Comparison of ENCODE assay signal across 9 cellular contexts in genomic region chr3:49454457-49454856, GRCh38. TPM values are rescaled to one million over a fixed set of nuclear protein-coding genes. Genes with fewer than 3 reads are reported as not detected.
DNase-seq lines count a peak whose midpoint lies in the region; ATAC-seq and TF ChIP-seq lines count a peak whose summit lies in the region.
"Had no signal": no experiment of that assay in that cellular context is flagged by ENCODE, and none has a peak within 500 bp of the region (broad histone marks: within the 10 kb centered on the region; RNA-seq: fewer than 3 reads in every experiment).

No MANE protein-coding gene starts in this region.

- no peak overlapping the region for H3K4me3 Mint-ChIP-seq in activated naive CD4-positive, alpha-beta T cell treated with anti-CD3 and anti-CD28 coated beads for 36 hours

- H3K27me3 ChIP-seq in hepatocyte, result no peaks in the 10 kb centered on the region
- no peaks in the 10 kb centered on the region for H3K27me3 ChIP-seq in testis

- DNase-seq in activated naive CD4-positive, alpha-beta T cell treated with anti-CD3 and anti-CD28 coated beads for 36 hours, result peak; percentile 30
- no peak for DNase-seq in activated naive CD4-positive, alpha-beta T cell treated with Interleukin-2 at 50 U/mL for 16 hours
- DNase-seq in SK-N-DZ (ENCODE audit: low spot score) (peak; percentile 40), hepatocyte (ENCODE audit: low spot score) (peak; percentile 72), testis (peak; percentile 44), midbrain (lab: John Stamatoyannopoulos, UW) (no peak), NAMALWA (ENCODE audit: low spot score) (no peak)

- H3K4me3 ChIP-seq in hepatocyte, result no peak overlapping the region
- H3K4me3 ChIP-seq in testis, result no peak overlapping the region
- H3K4me3 ChIP-seq: HAP-1 had no signal

- H3K36me3 ChIP-seq in hepatocyte (replicated peaks; ENCODE audit: insufficient read depth, low read depth), result no peaks in the 10 kb centered on the region
- no peaks in the 10 kb centered on the region for H3K36me3 ChIP-seq in testis (ENCODE audit: low read depth, missing control alignments)
- H3K36me3 ChIP-seq: HAP-1 had no signal

- H3K9me3 ChIP-seq in hepatocyte (ENCODE audit: low read depth) (no peaks in the 10 kb centered on the region), testis (no peaks in the 10 kb centered on the region)
- H3K9me3 ChIP-seq: HAP-1 had no signal

- no peak for ATAC-seq in HG02610 (IDR thresholded peaks at IDR 0.05; ENCODE audit: unreplicated experiment)

- peaks cover 4% of the 10 kb centered on the region for H3K4me1 ChIP-seq in hepatocyte (ENCODE audit: insufficient read depth)
- H3K4me1 ChIP-seq in testis, result peaks cover 21% of the 10 kb centered on the region
- H3K4me1 ChIP-seq: HAP-1 had no signal

- no peaks in the 10 kb centered on the region for H3K36me3 Mint-ChIP-seq in activated naive CD4-positive, alpha-beta T cell treated with anti-CD3 and anti-CD28 coated beads for 36 hours (ENCODE audit: low read depth)

- H3K4me1 Mint-ChIP-seq in activated naive CD4-positive, alpha-beta T cell treated with anti-CD3 and anti-CD28 coated beads for 36 hours (ENCODE audit: low read depth), result no peaks in the 10 kb centered on the region

- no peaks in the 10 kb centered on the region for H3K79me2 ChIP-seq in hepatocyte

- H3K9me3 Mint-ChIP-seq in activated naive CD4-positive, alpha-beta T cell treated with anti-CD3 and anti-CD28 coated beads for 36 hours, result no peaks in the 10 kb centered on the region

- H3K27ac Mint-ChIP-seq in activated naive CD4-positive, alpha-beta T cell treated with anti-CD3 and anti-CD28 coated beads for 36 hours, result no peak overlapping the region

- H3K27me3 Mint-ChIP-seq in activated naive CD4-positive, alpha-beta T cell treated with anti-CD3 and anti-CD28 coated beads for 36 hours (ENCODE audit: low read depth), result no peaks in the 10 kb centered on the region

- no peak overlapping the region for H3K4me2 ChIP-seq in hepatocyte

- no peak for TF ChIP-seq POLR2A in testis (IDR thresholded peaks at IDR 0.05)

- intact Hi-C loops in activated naive CD4-positive, alpha-beta T cell treated with anti-CD3 and anti-CD28 coated beads for 36 hours (cut with micrococcal nuclease), result loop anchor here (5.0 kb wide), 1 partner anchor 218 kb away; the partner anchor contains the start of gene APEH
- intact Hi-C loops in testis (cut with DNase I; ENCODE audit: low total_unique reads), result loop anchor here (10.0 kb wide), 1 partner anchor 280 kb away; the partner anchor contains the start of gene KLHDC8B

- no peaks in the 10 kb centered on the region for H3K9me2 ChIP-seq in hepatocyte (replicated peaks; ENCODE audit: insufficient read depth)

- H2AFZ ChIP-seq in hepatocyte, result no peak overlapping the region

- CTCF ChIA-PET in activated naive CD4-positive, alpha-beta T cell treated with anti-CD3 and anti-CD28 coated beads for 36 hours (lab: Charles Lee), result interaction anchor here (0.5 to 1.2 kb wide), 6 partner anchors 10 to 452 kb away, joined by 3 to 10 read pairs (median 4); no protein-coding TSS in a partner anchor

- H4K20me1 ChIP-seq in hepatocyte (ENCODE audit: insufficient read depth, poor library complexity, severe bottlenecking), result no peaks in the 10 kb centered on the region

- WGBS in hepatocyte (ENCODE audit: low lambda C conversion rate, missing lambda C conversion rate), result 42% methylated on average over 2 of the region's 2 CpGs
- WGBS in testis, 2 donors, result 86 to 95% methylated on average over 2 of the region's 2 CpGs

- no peak overlapping the region for H3K27ac ChIP-seq in hepatocyte
- H3K27ac ChIP-seq in testis, result no peak overlapping the region

- TF ChIP-seq CTCF in hepatocyte (IDR thresholded peaks at IDR 0.05; ENCODE audit: poor library complexity) (peak; percentile 47), testis (IDR thresholded peaks at IDR 0.05) (peak in 1 of 3 experiments; percentile 9)

RNA-seq across cellular contexts. Expression of gene DAG1, which starts 15.6 kb away (rescaled TPM):
- total RNA-seq in activated naive CD4-positive, alpha-beta T cell treated with anti-CD3 and anti-CD28 coated beads for 36 hours, result 1 to 10 TPM; 6.9 to 8.2 TPM
- polyA plus RNA-seq in SK-N-DZ (2014; cell fraction: cytosol; rRNA removed), result 22.4 and 28.7 TPM in 2 replicates
- polyA plus RNA-seq in SK-N-DZ (2014; cell fraction: nucleus; rRNA removed), result 16.3 and 19.0 TPM in 2 replicates
- total RNA-seq in hepatocyte (59.9 and 63.7 TPM in 2 replicates), testis (100 to 1,000 TPM; 169 to 216 TPM)
- polyA plus RNA-seq in hepatocyte (44.6 and 50.3 TPM in 2 replicates), testis (ENCODE audit: insufficient read depth, low read depth, low replicate concordance) (85.8 TPM)

RNA-seq across cellular contexts. Expression of gene NICN1, which starts 25.3 kb away (rescaled TPM):
- 10 to 100 TPM in 1 of 2 experiments, 1 to 10 TPM in 1; 9.1 to 10.1 TPM for total RNA-seq in activated naive CD4-positive, alpha-beta T cell treated with anti-CD3 and anti-CD28 coated beads for 36 hours
- polyA plus RNA-seq in SK-N-DZ (2014; cell fraction: cytosol; rRNA removed), result 6.7 and 8.0 TPM in 2 replicates
- polyA plus RNA-seq in SK-N-DZ (2014; cell fraction: nucleus; rRNA removed), result 41.9 and 49.9 TPM in 2 replicates
- total RNA-seq in hepatocyte (6.7 and 8.1 TPM in 2 replicates), testis (10 to 100 TPM; 15.1 to 19.4 TPM)
- polyA plus RNA-seq in hepatocyte (10.4 and 14.0 TPM in 2 replicates), testis (ENCODE audit: insufficient read depth, low read depth, low replicate concordance) (40.9 TPM)

RNA-seq across cellular contexts. Expression of gene AMT, which starts 32.2 kb away (rescaled TPM):
- 1 to 10 TPM; 2.5 to 2.7 TPM for total RNA-seq in activated naive CD4-positive, alpha-beta T cell treated with anti-CD3 and anti-CD28 coated beads for 36 hours
- 25.3 and 29.1 TPM in 2 replicates for polyA plus RNA-seq in SK-N-DZ (2014; cell fraction: cytosol; rRNA removed)
- 46.0 and 58.1 TPM in 2 replicates for polyA plus RNA-seq in SK-N-DZ (2014; cell fraction: nucleus; rRNA removed)
- total RNA-seq in hepatocyte (19.0 and 26.5 TPM in 2 replicates), testis (10 to 100 TPM in 1 of 2 donors, 1 to 10 TPM in 1; 3.8 to 10.4 TPM)
- polyA plus RNA-seq in hepatocyte (32.7 and 39.7 TPM in 2 replicates), testis (ENCODE audit: insufficient read depth, low read depth, low replicate concordance) (9.1 TPM)

RNA-seq across cellular contexts. Expression of gene TCTA, which starts 42.2 kb away (rescaled TPM):
- total RNA-seq in activated naive CD4-positive, alpha-beta T cell treated with anti-CD3 and anti-CD28 coated beads for 36 hours, result 1 to 10 TPM; 9.4 to 9.5 TPM
- 13.0 and 15.2 TPM in 2 replicates for polyA plus RNA-seq in SK-N-DZ (2014; cell fraction: cytosol; rRNA removed)
- polyA plus RNA-seq in SK-N-DZ (2014; cell fraction: nucleus; rRNA removed), result 1.9 and 5.5 TPM in 2 replicates
- total RNA-seq in hepatocyte (20.9 and 24.5 TPM in 2 replicates), testis (10 to 100 TPM; 31.6 to 36.1 TPM)
- polyA plus RNA-seq in hepatocyte (30.1 and 31.6 TPM in 2 replicates), testis (ENCODE audit: insufficient read depth, low read depth, low replicate concordance) (33.6 TPM)

RNA-seq across cellular contexts. Expression of gene RHOA, which starts 42.7 kb away (rescaled TPM):
- total RNA-seq in activated naive CD4-positive, alpha-beta T cell treated with anti-CD3 and anti-CD28 coated beads for 36 hours, result 100 to 1,000 TPM; 463 to 491 TPM
- polyA plus RNA-seq in SK-N-DZ (2014; cell fraction: cytosol; rRNA removed), result 289 and 303 TPM in 2 replicates
- polyA plus RNA-seq in SK-N-DZ (2014; cell fraction: nucleus; rRNA removed), result 135 and 139 TPM in 2 replicates
- total RNA-seq in hepatocyte, result 434 and 527 TPM in 2 replicates
- 371 and 392 TPM in 2 replicates for polyA plus RNA-seq in hepatocyte
- 100 to 1,000 TPM; 207 to 252 TPM for total RNA-seq in testis
- 331 TPM for polyA plus RNA-seq in testis (ENCODE audit: insufficient read depth, low read depth, low replicate concordance)

Comparison
In these comparisons a context has a peak if more than half of its experiments do, and no peak if none do; other contexts are left out.
1. DNase-seq: peak in activated naive CD4-positive, alpha-beta T cell treated with anti-CD3 and anti-CD28 coated beads for 36 hours (single experiment), SK-N-DZ (single experiment), hepatocyte (single experiment) and testis (single experiment); none in activated naive CD4-positive, alpha-beta T cell treated with Interleukin-2 at 50 U/mL for 16 hours (single experiment), midbrain (single experiment) and NAMALWA (single experiment).